1 cellular context compared by ENCODE assay signal in the genomic region with DNA sequence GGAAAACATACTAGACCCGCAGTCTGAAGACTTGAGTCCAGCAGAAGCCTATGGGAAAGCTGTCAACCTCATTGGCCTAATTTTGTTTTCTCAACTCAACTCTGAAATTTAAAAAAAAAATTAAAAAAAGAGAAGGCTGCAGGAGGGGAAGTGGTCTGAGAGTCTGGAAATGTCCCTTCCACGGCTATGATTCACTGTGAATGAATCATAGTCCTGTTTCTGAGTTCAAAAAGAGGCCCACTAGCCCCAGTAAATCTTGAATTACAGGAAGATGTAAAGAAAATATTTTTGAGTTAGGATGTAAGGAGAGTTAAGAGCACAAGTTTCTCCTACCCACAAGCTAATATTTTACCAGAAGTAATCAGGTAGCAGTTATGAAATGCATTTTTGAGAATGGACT.
TF ChIP-seq lines count a peak whose summit lies in the region.

No MANE protein-coding gene starts in this region.

TF ChIP-seq in SK-N-SH, 30 proteins besides CTCF, POLR2A, EP300 and RAD21 (continued from another document):
- TF ChIP-seq, protein P1, sequence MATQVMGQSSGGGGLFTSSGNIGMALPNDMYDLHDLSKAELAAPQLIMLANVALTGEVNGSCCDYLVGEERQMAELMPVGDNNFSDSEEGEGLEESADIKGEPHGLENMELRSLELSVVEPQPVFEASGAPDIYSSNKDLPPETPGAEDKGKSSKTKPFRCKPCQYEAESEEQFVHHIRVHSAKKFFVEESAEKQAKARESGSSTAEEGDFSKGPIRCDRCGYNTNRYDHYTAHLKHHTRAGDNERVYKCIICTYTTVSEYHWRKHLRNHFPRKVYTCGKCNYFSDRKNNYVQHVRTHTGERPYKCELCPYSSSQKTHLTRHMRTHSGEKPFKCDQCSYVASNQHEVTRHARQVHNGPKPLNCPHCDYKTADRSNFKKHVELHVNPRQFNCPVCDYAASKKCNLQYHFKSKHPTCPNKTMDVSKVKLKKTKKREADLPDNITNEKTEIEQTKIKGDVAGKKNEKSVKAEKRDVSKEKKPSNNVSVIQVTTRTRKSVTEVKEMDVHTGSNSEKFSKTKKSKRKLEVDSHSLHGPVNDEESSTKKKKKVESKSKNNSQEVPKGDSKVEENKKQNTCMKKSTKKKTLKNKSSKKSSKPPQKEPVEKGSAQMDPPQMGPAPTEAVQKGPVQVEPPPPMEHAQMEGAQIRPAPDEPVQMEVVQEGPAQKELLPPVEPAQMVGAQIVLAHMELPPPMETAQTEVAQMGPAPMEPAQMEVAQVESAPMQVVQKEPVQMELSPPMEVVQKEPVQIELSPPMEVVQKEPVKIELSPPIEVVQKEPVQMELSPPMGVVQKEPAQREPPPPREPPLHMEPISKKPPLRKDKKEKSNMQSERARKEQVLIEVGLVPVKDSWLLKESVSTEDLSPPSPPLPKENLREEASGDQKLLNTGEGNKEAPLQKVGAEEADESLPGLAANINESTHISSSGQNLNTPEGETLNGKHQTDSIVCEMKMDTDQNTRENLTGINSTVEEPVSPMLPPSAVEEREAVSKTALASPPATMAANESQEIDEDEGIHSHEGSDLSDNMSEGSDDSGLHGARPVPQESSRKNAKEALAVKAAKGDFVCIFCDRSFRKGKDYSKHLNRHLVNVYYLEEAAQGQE (IDR thresholded peaks at IDR 0.05; ENCODE audit: low read depth, low read length), result no peak
- TF ChIP-seq, protein P2, sequence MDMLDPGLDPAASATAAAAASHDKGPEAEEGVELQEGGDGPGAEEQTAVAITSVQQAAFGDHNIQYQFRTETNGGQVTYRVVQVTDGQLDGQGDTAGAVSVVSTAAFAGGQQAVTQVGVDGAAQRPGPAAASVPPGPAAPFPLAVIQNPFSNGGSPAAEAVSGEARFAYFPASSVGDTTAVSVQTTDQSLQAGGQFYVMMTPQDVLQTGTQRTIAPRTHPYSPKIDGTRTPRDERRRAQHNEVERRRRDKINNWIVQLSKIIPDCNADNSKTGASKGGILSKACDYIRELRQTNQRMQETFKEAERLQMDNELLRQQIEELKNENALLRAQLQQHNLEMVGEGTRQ (IDR thresholded peaks at IDR 0.05; ENCODE audit: borderline replicate concordance, low read depth, low read length), result no peak
- TF ChIP-seq RXRA (IDR thresholded peaks at IDR 0.05; ENCODE audit: borderline replicate concordance, low read depth) (peak; percentile 42; the same call in 1 of the 2 replicates), SIN3A (IDR thresholded peaks at IDR 0.05; ENCODE audit: borderline replicate concordance, low read depth, low read length) (no peak), FOXM1 (IDR thresholded peaks at IDR 0.05; ENCODE audit: low read depth) (no peak), NFIC (IDR thresholded peaks at IDR 0.05; ENCODE audit: borderline replicate concordance) (no peak), EZH2phosphoT487 (IDR thresholded peaks at IDR 0.05; ENCODE audit: borderline replicate concordance, low read depth) (no peak), GABPA (IDR thresholded peaks at IDR 0.05; ENCODE audit: low read depth) (no peak), FOSL2 (IDR thresholded peaks at IDR 0.05; ENCODE audit: borderline replicate concordance, low read depth) (peak; percentile 85), SMC3 (IDR thresholded peaks at IDR 0.05; ENCODE audit: low read depth, low read length) (no peak)
- TF ChIP-seq, protein P3, sequence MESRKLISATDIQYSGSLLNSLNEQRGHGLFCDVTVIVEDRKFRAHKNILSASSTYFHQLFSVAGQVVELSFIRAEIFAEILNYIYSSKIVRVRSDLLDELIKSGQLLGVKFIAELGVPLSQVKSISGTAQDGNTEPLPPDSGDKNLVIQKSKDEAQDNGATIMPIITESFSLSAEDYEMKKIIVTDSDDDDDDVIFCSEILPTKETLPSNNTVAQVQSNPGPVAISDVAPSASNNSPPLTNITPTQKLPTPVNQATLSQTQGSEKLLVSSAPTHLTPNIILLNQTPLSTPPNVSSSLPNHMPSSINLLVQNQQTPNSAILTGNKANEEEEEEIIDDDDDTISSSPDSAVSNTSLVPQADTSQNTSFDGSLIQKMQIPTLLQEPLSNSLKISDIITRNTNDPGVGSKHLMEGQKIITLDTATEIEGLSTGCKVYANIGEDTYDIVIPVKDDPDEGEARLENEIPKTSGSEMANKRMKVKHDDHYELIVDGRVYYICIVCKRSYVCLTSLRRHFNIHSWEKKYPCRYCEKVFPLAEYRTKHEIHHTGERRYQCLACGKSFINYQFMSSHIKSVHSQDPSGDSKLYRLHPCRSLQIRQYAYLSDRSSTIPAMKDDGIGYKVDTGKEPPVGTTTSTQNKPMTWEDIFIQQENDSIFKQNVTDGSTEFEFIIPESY (IDR thresholded peaks at IDR 0.05; ENCODE audit: borderline replicate concordance, low read depth), result no peak
- TF ChIP-seq, protein P4, sequence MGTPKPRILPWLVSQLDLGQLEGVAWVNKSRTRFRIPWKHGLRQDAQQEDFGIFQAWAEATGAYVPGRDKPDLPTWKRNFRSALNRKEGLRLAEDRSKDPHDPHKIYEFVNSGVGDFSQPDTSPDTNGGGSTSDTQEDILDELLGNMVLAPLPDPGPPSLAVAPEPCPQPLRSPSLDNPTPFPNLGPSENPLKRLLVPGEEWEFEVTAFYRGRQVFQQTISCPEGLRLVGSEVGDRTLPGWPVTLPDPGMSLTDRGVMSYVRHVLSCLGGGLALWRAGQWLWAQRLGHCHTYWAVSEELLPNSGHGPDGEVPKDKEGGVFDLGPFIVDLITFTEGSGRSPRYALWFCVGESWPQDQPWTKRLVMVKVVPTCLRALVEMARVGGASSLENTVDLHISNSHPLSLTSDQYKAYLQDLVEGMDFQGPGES (IDR thresholded peaks at IDR 0.05; ENCODE audit: low read depth, low read length), result no peak
